ENCODE assay signal across 8 cellular contexts in the genomic region with DNA sequence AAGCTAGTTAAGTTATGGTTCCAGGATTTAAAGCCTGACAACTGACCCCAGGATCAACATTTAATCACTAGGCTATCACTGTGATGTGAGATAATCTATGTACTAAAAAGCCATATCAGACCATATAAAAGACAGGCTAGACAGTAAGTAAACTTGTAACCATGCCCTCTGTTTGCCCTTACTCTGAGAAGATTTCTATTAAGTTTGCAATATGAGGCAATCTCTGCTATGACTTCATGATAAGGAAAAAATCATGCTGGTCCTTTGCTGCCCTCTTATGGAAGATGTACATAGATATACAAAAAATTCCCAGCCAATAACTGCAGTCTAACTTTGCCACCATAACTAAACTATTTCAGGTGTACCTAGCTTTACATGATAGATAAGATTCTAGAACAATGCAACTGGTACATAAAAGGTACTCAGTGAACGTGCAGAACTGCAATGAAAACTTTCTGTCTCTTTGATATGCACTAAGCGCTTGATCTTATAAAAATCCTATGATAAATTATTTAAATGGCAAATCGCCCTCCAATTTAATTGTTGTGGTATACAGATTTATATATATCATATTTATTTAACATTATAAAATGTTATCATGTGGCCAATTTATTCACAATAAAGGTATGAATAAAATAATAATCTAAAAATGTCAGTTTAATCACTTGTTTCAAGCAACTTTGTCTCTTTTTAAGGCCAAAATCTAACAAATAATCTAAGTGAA.
DNase-seq lines count a peak whose midpoint lies in the region; ATAC-seq and TF ChIP-seq lines count a peak whose summit lies in the region.

No MANE protein-coding gene starts in this region.

- TF ChIP-seq POLR2A in adrenal gland (IDR thresholded peaks at IDR 0.05) = no peak

- WGBS in adrenal gland, 4 donors = 77 to 83% (median 80%) methylated on average over 3 of the region's 3 CpGs

- peaks cover 0 to 10% of the 10 kb centered on the region in 2 donors for H3K4me1 ChIP-seq in adrenal gland (replicated peaks in 1 of 2)

- H3K36me3 Mint-ChIP-seq in immature natural killer cell = peaks cover 0 to 9% (median 5%) of the 10 kb centered on the region in 3 donors

- H3K27ac Mint-ChIP-seq in immature natural killer cell = peak overlapping the region in 5 of 6 donors; percentile 20 to 77 (median 67)

- peak overlapping the region in 3 of 5 donors; percentile 25 to 40 (median 37) for H3K27ac ChIP-seq in adrenal gland

- H3K9me3 ChIP-seq in adrenal gland (replicated peaks in 1 of 3) = no peaks in the 10 kb centered on the region

- DNase-seq in AG08395 (ENCODE audit: low spot score) (peak; percentile 66), NCI-H510A (lab: John Stamatoyannopoulos, UW) (peak; percentile 7), adrenal gland (peak in 1 of 7 donors; percentile 30), immature natural killer cell (peak; percentile 32 to 49 (median 43)), stromal cell of bone marrow (ENCODE audit: low read depth) (peak; percentile 76)

- H3K4me1 Mint-ChIP-seq in immature natural killer cell = peaks cover 34 to 38% of the 10 kb centered on the region in 2 donors

- no peak overlapping the region for H3K4me3 ChIP-seq in adrenal gland

- ATAC-seq in HG02588 (IDR thresholded peaks at IDR 0.05; ENCODE audit: unreplicated experiment) = no peak
- no peak for ATAC-seq in GM21737 (IDR thresholded peaks at IDR 0.05; ENCODE audit: unreplicated experiment)

- peaks cover 0 to 2% (median 2%) of the 10 kb centered on the region in 3 donors for H3K27me3 Mint-ChIP-seq in immature natural killer cell (ENCODE audit: low read depth in 3 of 3)

- H3K9me3 Mint-ChIP-seq in immature natural killer cell = no peaks in the 10 kb centered on the region

- H3K27me3 ChIP-seq in adrenal gland = no peaks in the 10 kb centered on the region

- intact Hi-C loops in adrenal gland (cut with DNase I) = no loop called here

- H3K4me3 Mint-ChIP-seq in immature natural killer cell = no peak overlapping the region

- TF ChIP-seq CTCF in GM12872 (IDR thresholded peaks at IDR 0.05; ENCODE audit: insufficient read depth, low read depth, low read length) (peak; percentile 29; the same call in 2 of the 3 replicates), adrenal gland (IDR thresholded peaks at IDR 0.05) (peak; percentile 32 to 70 (median 60))

- no peaks in the 10 kb centered on the region for H3K36me3 ChIP-seq in adrenal gland (replicated peaks in 1 of 2)
